1 cellular context compared by ENCODE assay signal in genomic region chr12:118312578-118312977, GRCh38.
TF ChIP-seq lines count a peak whose summit lies in the region.

No MANE protein-coding gene starts in this region.

TF ChIP-seq in GM12878, 131 proteins besides CTCF, POLR2A, EP300 and RAD21 (continued from another document):
- TF ChIP-seq ZBTB4 (CRISPR knock-in tag; IDR thresholded peaks at IDR 0.05) (no peak), EZH2 (IDR thresholded peaks at IDR 0.05; ENCODE audit: borderline replicate concordance, control insufficient read depth, low read depth, low read length) (no peak), PBX3 (IDR thresholded peaks at IDR 0.05; ENCODE audit: insufficient replicate concordance, low read depth, low read length) (no peak), SMARCA5 (IDR thresholded peaks at IDR 0.05) (peak; percentile 57; the same call in 1 of the 2 replicates), IKZF1 (conservative IDR thresholded peaks at IDR 0.05) (0 out of 2 replicates have a peak, but pooled peaks have one; percentile 14), STAT1 (conservative IDR thresholded peaks at IDR 0.05) (no peak), ZBTB11 (CRISPR knock-in tag; IDR thresholded peaks at IDR 0.05) (no peak), JUNB (IDR thresholded peaks at IDR 0.05) (peak; percentile 88), POLR2AphosphoS5 (IDR thresholded peaks at IDR 0.05; ENCODE audit: low read length) (no peak), NBN (IDR thresholded peaks at IDR 0.05) (no peak; the same call in none of the 2 replicates), BMI1 (IDR thresholded peaks at IDR 0.05; ENCODE audit: borderline replicate concordance) (no peak), ZNF217 (IDR thresholded peaks at IDR 0.05) (0 out of 2 replicates have a peak, but pooled peaks have one; percentile 32), HDAC6 (IDR thresholded peaks at IDR 0.05; ENCODE audit: unreplicated experiment) (no peak), TCF12 (IDR thresholded peaks at IDR 0.05; ENCODE audit: low read depth, low read length) (no peak), ZNF274 (IDR thresholded peaks at IDR 0.05; ENCODE audit: insufficient read depth, insufficient read length) (no peak), SIN3A (IDR thresholded peaks at IDR 0.05; ENCODE audit: low read depth, low read length) (no peak), CEBPZ (IDR thresholded peaks at IDR 0.05; ENCODE audit: low read depth, low read length) (no peak), SKIL (IDR thresholded peaks at IDR 0.05; ENCODE audit: low read depth, poor library complexity, severe bottlenecking) (peak; percentile 22), ZBED1 (IDR thresholded peaks at IDR 0.05; ENCODE audit: borderline replicate concordance) (0 out of 2 replicates have a peak, but pooled peaks have one; percentile 46), MAX (IDR thresholded peaks at IDR 0.05; ENCODE audit: low read depth, low read length) (no peak), USF1 (IDR thresholded peaks at IDR 0.05; ENCODE audit: borderline replicate concordance, extremely low read length, insufficient read depth, low read depth, low read length) (no peak), ZNF24 (IDR thresholded peaks at IDR 0.05) (peak; percentile 94), KLF5 (IDR thresholded peaks at IDR 0.05; ENCODE audit: partially characterized antibody) (no peak), RELA (IDR thresholded peaks at IDR 0.05; ENCODE audit: borderline replicate concordance, partially characterized antibody) (no peak), SMAD5 (IDR thresholded peaks at IDR 0.05; ENCODE audit: low read depth) (no peak), ETV6 (conservative IDR thresholded peaks at IDR 0.05 in 1 of 2, IDR thresholded peaks at IDR 0.05 in 1 of 2; ENCODE audit: borderline replicate concordance in 1 of 2, low read depth in 1 of 2) (no peak), EED (IDR thresholded peaks at IDR 0.05; ENCODE audit: low read depth) (no peak), STAT3 (IDR thresholded peaks at IDR 0.05; ENCODE audit: low read depth, low read length) (no peak), POLR2AphosphoS2 (IDR thresholded peaks at IDR 0.05; ENCODE audit: low read depth, low read length) (no peak), HSF1 (IDR thresholded peaks at IDR 0.05; ENCODE audit: low read depth, low read length) (no peak), HDAC2 (IDR thresholded peaks at IDR 0.05) (no peak), BCL3 (IDR thresholded peaks at IDR 0.05; ENCODE audit: borderline replicate concordance, insufficient read depth, low read depth, low read length, poor library complexity, severe bottlenecking) (no peak), ELK1 (IDR thresholded peaks at IDR 0.05; ENCODE audit: low read depth, low read length) (no peak), GATAD2B (conservative IDR thresholded peaks at IDR 0.05; ENCODE audit: low read depth) (no peak), IKZF2 (IDR thresholded peaks at IDR 0.05) (peak; percentile 63 to 69), TBL1XR1 (IDR thresholded peaks at IDR 0.05; ENCODE audit: low read depth, low read length) (no peak), RUNX3 (IDR thresholded peaks at IDR 0.05; ENCODE audit: low read length) (0 out of 2 replicates have a peak, but pooled peaks have one; percentile 24), BHLHE40 (IDR thresholded peaks at IDR 0.05; ENCODE audit: borderline replicate concordance in 1 of 2, low read depth in 2 of 2, low read length in 1 of 2) (no peak), TARDBP (IDR thresholded peaks at IDR 0.05; ENCODE audit: borderline replicate concordance) (no peak), E2F4 (IDR thresholded peaks at IDR 0.05; ENCODE audit: low read depth, low read length) (no peak), SRF (IDR thresholded peaks at IDR 0.05; ENCODE audit: low read depth in 2 of 2, low read length in 2 of 2) (no peak)
TF ChIP-seq in GM12878: peak in this region for 24.
